8 cellular contexts compared by ENCODE assay signal in the genomic region with DNA sequence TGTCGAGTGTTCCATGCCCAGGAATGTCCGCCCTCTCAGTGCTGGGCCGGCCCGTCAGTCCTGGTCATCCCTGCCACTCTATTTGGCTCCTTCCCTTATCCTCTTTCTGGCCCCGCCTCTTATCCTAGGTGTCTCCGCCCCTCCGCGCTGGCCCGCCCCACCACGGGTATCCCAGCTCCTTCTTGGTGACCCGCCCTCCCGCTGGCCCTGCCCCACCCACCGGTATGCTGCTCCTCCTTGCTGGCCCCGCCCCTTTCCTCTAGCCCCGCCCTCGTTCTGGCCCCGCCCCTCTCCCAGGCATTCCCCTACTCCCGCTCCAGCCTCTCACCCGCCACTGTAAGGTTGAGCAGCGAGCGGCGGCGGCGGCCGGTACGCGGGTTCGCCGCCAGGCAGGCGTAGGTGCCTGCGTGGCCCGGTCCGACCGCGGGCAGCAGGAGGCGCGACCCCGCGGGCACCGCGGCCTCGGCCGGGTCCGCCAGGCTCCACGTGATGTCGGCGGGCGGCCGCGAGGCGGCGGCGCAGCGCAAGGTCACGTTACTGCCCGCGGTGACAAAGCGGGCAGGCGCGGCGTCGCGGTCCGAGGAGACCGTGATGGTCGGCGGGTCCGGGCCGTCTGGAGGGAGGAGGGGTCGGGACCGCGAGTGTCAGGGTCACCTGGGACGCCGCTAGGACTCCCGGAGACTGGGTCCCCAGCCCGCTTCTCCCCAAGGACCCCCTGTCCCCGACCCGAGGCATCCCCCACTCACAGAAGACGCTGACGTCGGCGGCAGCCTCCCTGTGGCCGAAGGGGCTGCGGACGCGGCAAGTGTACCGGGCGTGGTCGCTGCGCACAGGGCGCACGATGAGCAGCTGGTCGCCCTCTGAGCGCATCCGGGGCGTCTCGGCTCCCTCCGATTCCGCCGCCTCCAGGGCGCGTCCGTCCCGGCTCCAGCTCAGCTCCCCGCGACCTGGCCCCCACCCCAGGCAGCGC. TPM values are rescaled to one million over a fixed set of nuclear protein-coding genes. Genes with fewer than 3 reads are reported as not detected.
DNase-seq lines count a peak whose midpoint lies in the region; ATAC-seq, FAIRE-seq and TF ChIP-seq lines count a peak whose summit lies in the region.

No MANE protein-coding gene starts in this region.

- no peaks in the 10 kb centered on the region for H3K27me3 ChIP-seq in H9 (ENCODE audit: insufficient read depth, low read length)
- no peaks in the 10 kb centered on the region for H3K27me3 ChIP-seq in mammary epithelial cell (ENCODE audit: insufficient read depth, low read length)
- H3K27me3 ChIP-seq in small intestine (ENCODE audit: control insufficient read depth in 2 of 2, insufficient read depth in 2 of 2, low read length in 2 of 2): no peaks in the 10 kb centered on the region

- H3K27ac Mint-ChIP-seq in H9 (peak overlapping the region; percentile 87 to 98 (median 97); a peak in 6 of 7 replicates), immature natural killer cell (peak overlapping the region in 4 of 6 donors; percentile 79 to 87 (median 82))

- no peak overlapping the region for H2BK15ac ChIP-seq in H9 (ENCODE audit: low read depth, low read length)

- H3K9me3 ChIP-seq in H9 (ENCODE audit: control insufficient read depth, low read depth, low read length) (no peaks in the 10 kb centered on the region), mammary epithelial cell (replicated peaks; ENCODE audit: insufficient read depth, low read length) (no peaks in the 10 kb centered on the region), small intestine (ENCODE audit: control insufficient read depth, low read depth) (no peaks in the 10 kb centered on the region)

- H3K4me1 Mint-ChIP-seq in H9 (peaks cover 23 to 29% of the 10 kb centered on the region in 2 experiments), immature natural killer cell (peaks cover 15 to 16% of the 10 kb centered on the region in 2 donors)

- no peak overlapping the region for H4K8ac ChIP-seq in H9 (replicated peaks; ENCODE audit: insufficient read length, low read depth, low read length)

- DNase-seq in H9: peak; percentile 99
- DNase-seq in NB4 (ENCODE audit: low read depth): peak; percentile 94
- peak; percentile 95 for DNase-seq in mammary epithelial cell
- peak; percentile 72 to 75 (median 73) for DNase-seq in immature natural killer cell
- DNase-seq in small intestine: peak; percentile 98

- H4K20me1 ChIP-seq in H9 (ENCODE audit: control insufficient read depth, insufficient read depth, insufficient read length) (no peaks in the 10 kb centered on the region), mammary epithelial cell (ENCODE audit: insufficient read depth, low read length) (no peaks in the 10 kb centered on the region)

- no peak overlapping the region for H2BK5ac ChIP-seq in H9 (ENCODE audit: insufficient read length, low read length)

- H3K4me3 Mint-ChIP-seq in H9: peak overlapping the region; percentile 77 to 89
- H3K4me3 Mint-ChIP-seq in immature natural killer cell: peak overlapping the region; percentile 86 to 94 (median 88)

- no peak overlapping the region for H3K27ac ChIP-seq in H9 (ENCODE audit: insufficient read length, low read depth, low read length)
- H3K27ac ChIP-seq in mammary epithelial cell (ENCODE audit: insufficient read depth, low read depth, low read length): no peak overlapping the region
- peak overlapping the region; percentile 71 to 84 for H3K27ac ChIP-seq in small intestine (ENCODE audit: low read depth in 1 of 2, low read length in 1 of 2)

- intact Hi-C loops in mammary epithelial cell (cut with micrococcal nuclease): loop anchor here (1.0 to 5.0 kb wide), 6 partner anchors 26 to 317 kb away; a partner anchor contains a TSS

- no peak overlapping the region for H4K5ac ChIP-seq in H9 (ENCODE audit: insufficient read length, low read depth, low read length)

- peak overlapping the region; percentile 76 for H2AFZ ChIP-seq in H9 (ENCODE audit: low read length)
- H2AFZ ChIP-seq in mammary epithelial cell (ENCODE audit: low read depth, low read length): peak overlapping the region; percentile 93

- peaks cover 14% of the 10 kb centered on the region for H3K4me1 ChIP-seq in H9 (ENCODE audit: insufficient read depth, low read length)
- H3K4me1 ChIP-seq in mammary epithelial cell (ENCODE audit: insufficient read depth, low read length): peaks cover 10% of the 10 kb centered on the region
- H3K4me1 ChIP-seq in small intestine (ENCODE audit: control insufficient read depth in 2 of 2, insufficient read depth in 1 of 2, low read depth in 1 of 2, low read length in 1 of 2): peaks cover 0 to 5% of the 10 kb centered on the region in 2 donors

- BruUV-seq in mammary epithelial cell (replicated peaks; lab: Mats Ljungman, UMichigan): no TSS peak

- H3T11ph ChIP-seq in H9 (ENCODE audit: low read length): no peak overlapping the region

- H3K9me3 Mint-ChIP-seq in H9 (no peaks in the 10 kb centered on the region; a peak in 1 of 5 replicates), immature natural killer cell (no peaks in the 10 kb centered on the region)

- TF ChIP-seq CTCF in H9 (conservative IDR thresholded peaks at IDR 0.05) (no peak), NB4 (IDR thresholded peaks at IDR 0.05; ENCODE audit: low read depth, low read length) (no peak), WI38 (IDR thresholded peaks at IDR 0.05; ENCODE audit: low read depth, low read length) (no peak), mammary epithelial cell (conservative IDR thresholded peaks at IDR 0.05 in 1 of 2, IDR thresholded peaks at IDR 0.05 in 1 of 2; ENCODE audit: extremely low read depth in 1 of 2, insufficient read depth in 1 of 2, low read depth in 1 of 2, low read length in 2 of 2) (no peak)

- H3K4me2 ChIP-seq in H9 (ENCODE audit: insufficient read depth, insufficient read length, low read length) (peak overlapping the region; percentile 81), mammary epithelial cell (ENCODE audit: insufficient read depth, low read depth, low read length) (peak overlapping the region; percentile 97)

- no peak overlapping the region for H3K4ac ChIP-seq in H9 (ENCODE audit: low read depth, low read length)

- H3K18ac ChIP-seq in H9 (ENCODE audit: insufficient read length, low read depth, low read length): peak overlapping the region; percentile 28

- peaks cover 6% of the 10 kb centered on the region for H3K23me2 ChIP-seq in H9 (ENCODE audit: insufficient read length, low read depth, low read length, poor library complexity, severe bottlenecking)

- no peak for ATAC-seq in HG03457 (IDR thresholded peaks at IDR 0.05; ENCODE audit: unreplicated experiment)

- dilution Hi-C loops in mammary epithelial cell (cut with HindIII; ENCODE audit: low sequenced_read_pairs): loop anchor here (5.0 kb wide), 2 partner anchors 67 to 98 kb away; no protein-coding TSS in a partner anchor

- no peak overlapping the region for H2AK5ac ChIP-seq in H9 (ENCODE audit: insufficient read length, low read length)

- H2BK12ac ChIP-seq in H9 (ENCODE audit: insufficient read length, low read depth, low read length): no peak overlapping the region

- WGBS in H9 (ENCODE audit: extremely low coverage, insufficient read length, low lambda C conversion rate): no CpG with 5 or more reads among the region's 107 CpGs
- WGBS in mammary epithelial cell (ENCODE audit: low coverage, missing lambda C conversion rate): 9% methylated on average over 20 of the region's 107 CpGs
- 1 to 2% (median 1%) methylated on average over 78 to 107 of the region's 107 CpGs for WGBS in small intestine, 3 donors

- FAIRE-seq in G401.6 (lab: Jason Lieb, UNC) (peak; percentile 51), small intestine (lab: Jason Lieb, UNC) (no peak)

- peak overlapping the region; percentile 89; the same call in 1 of the 2 replicates for H3K14ac ChIP-seq in H9 (ENCODE audit: insufficient read depth, low read length)

- no peak overlapping the region for H3K23ac ChIP-seq in H9 (ENCODE audit: insufficient read length, low read depth, low read length)

- H3K4me3 ChIP-seq in NB4 (ENCODE audit: low read depth, low read length) (peak overlapping the region; percentile 53), WI38 (ENCODE audit: low read depth, low read length) (peak overlapping the region; percentile 69), mammary epithelial cell (replicated peaks in 1 of 3; ENCODE audit: insufficient read depth in 1 of 3, low read depth in 2 of 3, low read length in 3 of 3) (peak overlapping the region; percentile 59 to 68 (median 63)), small intestine (ENCODE audit: low read depth in 1 of 2, low read length in 2 of 2) (peak overlapping the region; percentile 33 to 52)

- H3K56ac ChIP-seq in H9 (ENCODE audit: insufficient read length, low read depth, low read length): no peak overlapping the region

- in situ Hi-C loops in mammary epithelial cell (cut with MboI; ENCODE audit: low sequenced_read_pairs in 2 of 2): no loop called here

- H3K9ac ChIP-seq in H9 (ENCODE audit: extremely low read depth, insufficient read length, low read length) (no peak overlapping the region), mammary epithelial cell (ENCODE audit: insufficient read depth, low read length) (peak overlapping the region; percentile 12)

- no peaks in the 10 kb centered on the region for H3K36me3 ChIP-seq in mammary epithelial cell (ENCODE audit: insufficient read depth, low read length)
- no peaks in the 10 kb centered on the region for H3K36me3 ChIP-seq in small intestine (ENCODE audit: control insufficient read depth in 2 of 2, insufficient read depth in 2 of 2, low read length in 2 of 2)

- H3K36me3 Mint-ChIP-seq in H9 (ENCODE audit: insufficient read depth in 1 of 3, low read depth in 3 of 3) (peaks cover 5 to 8% (median 7%) of the 10 kb centered on the region in 3 experiments; a peak in 5 of 7 replicates), immature natural killer cell (peaks cover 0 to 8% (median 3%) of the 10 kb centered on the region in 3 donors)

- CTCF ChIA-PET in mammary epithelial cell (lab: Charles Lee; ENCODE audit: low non-redundant PET): interaction anchor here (0.6 to 0.7 kb wide), 7 partner anchors 19 to 321 kb away, joined by 3 to 4 read pairs (median 3); no protein-coding TSS in a partner anchor

- H4K91ac ChIP-seq in H9 (ENCODE audit: insufficient read length, low read depth, low read length): no peak overlapping the region

- H3K27me3 Mint-ChIP-seq in H9 (ENCODE audit: low read depth) (peaks cover 19% of the 10 kb centered on the region), immature natural killer cell (ENCODE audit: low read depth in 3 of 3) (peaks cover 0 to 8% (median 5%) of the 10 kb centered on the region in 3 donors)

- no peak overlapping the region for H2BK20ac ChIP-seq in H9 (ENCODE audit: low read depth, low read length, poor library complexity, severe bottlenecking)

- no peaks in the 10 kb centered on the region for H3K79me1 ChIP-seq in H9 (ENCODE audit: insufficient read depth, low read depth, low read length, poor library complexity, severe bottlenecking)

- H3K79me2 ChIP-seq in H9 (ENCODE audit: insufficient read depth, low read length) (no peaks in the 10 kb centered on the region), mammary epithelial cell (ENCODE audit: insufficient read depth, low read length) (no peaks in the 10 kb centered on the region)

- no peak overlapping the region for H2BK120ac ChIP-seq in H9 (ENCODE audit: low read depth, low read length, poor library complexity, severe bottlenecking)

- TF ChIP-seq POLR2A in NB4 (IDR thresholded peaks at IDR 0.05; ENCODE audit: extremely low read depth, insufficient read length): no peak

RNA-seq across cellular contexts. Expression of a gene that starts 2.0 kb away (rescaled TPM):
- total RNA-seq in H9 (2021) (5.3 and 5.6 TPM in 2 replicates), mammary epithelial cell (1 to 10 TPM in 1 of 2 donors, under 1 TPM in 1; 0.67 to 1.5 TPM)
- polyA plus RNA-seq in mammary epithelial cell (0.60 TPM), immature natural killer cell (under 1 TPM in 1 of 3 donors, not detected in 2; 0.38 TPM), small intestine (1 to 10 TPM; 1.4 to 6.0 (median 2.2) TPM)
- polyA minus RNA-seq in mammary epithelial cell: not detected

RNA-seq across cellular contexts. Expression of a gene that starts 26.2 kb away (rescaled TPM):
- total RNA-seq in H9 (2021) (44.8 and 49.4 TPM in 2 replicates), mammary epithelial cell (10 to 100 TPM; 48.3 to 82.5 TPM)
- polyA plus RNA-seq in mammary epithelial cell (147 TPM), immature natural killer cell (10 to 100 TPM; 49.9 to 74.4 (median 69.3) TPM), small intestine (100 to 1,000 TPM; 232 to 412 (median 265) TPM)
- 94.4 TPM for polyA minus RNA-seq in mammary epithelial cell

RNA-seq across cellular contexts. Expression of a gene that starts 28.5 kb away (rescaled TPM):
- 41.4 and 42.3 TPM in 2 replicates for total RNA-seq in H9 (2021)
- total RNA-seq in mammary epithelial cell: not detected
- polyA plus RNA-seq in mammary epithelial cell: not detected
- not detected for polyA minus RNA-seq in mammary epithelial cell
- not detected for polyA plus RNA-seq in immature natural killer cell
- polyA plus RNA-seq in small intestine: 1 to 10 TPM in 1 of 3 donors, not detected in 2; 1.1 TPM

RNA-seq across cellular contexts. Expression of a gene that starts 28.8 kb away (rescaled TPM):
- total RNA-seq in H9 (2021) (1.7 TPM in 1 of 2 replicates, not detected in the other), mammary epithelial cell (not detected)
- polyA plus RNA-seq in mammary epithelial cell (not detected), immature natural killer cell (under 1 TPM in 1 of 3 donors, not detected in 2; 0.83 TPM), small intestine (1 to 10 TPM in 1 of 3 donors, under 1 TPM in 1, not detected in 1; 0.25 to 4.1 TPM)
- polyA minus RNA-seq in mammary epithelial cell: not detected

RNA-seq across cellular contexts. Expression of a gene that starts 32.5 kb away (rescaled TPM):
- not detected in 2 replicates for total RNA-seq in H9 (2021)
- total RNA-seq in mammary epithelial cell: not detected
- not detected for polyA plus RNA-seq in mammary epithelial cell
- polyA minus RNA-seq in mammary epithelial cell: not detected
- 1,000 to 10,000 TPM; 7,925 to 8,923 (median 8,385) TPM for polyA plus RNA-seq in immature natural killer cell
- polyA plus RNA-seq in small intestine: 1 to 10 TPM; 3.6 to 6.2 (median 4.7) TPM

Comparison
In these comparisons a context has a peak if more than half of its experiments do, and no peak if none do; other contexts are left out.
1. H3K27ac ChIP-seq: peak in small intestine (2 of 2); none in H9 (single experiment) and mammary epithelial cell (single experiment).
2. Peak in every context shown above with its lines, with median percentiles within 50 percentile points of each other: DNase-seq and H3K4me3 ChIP-seq.